ENCODE assay signal across 8 cellular contexts in the genomic region with DNA sequence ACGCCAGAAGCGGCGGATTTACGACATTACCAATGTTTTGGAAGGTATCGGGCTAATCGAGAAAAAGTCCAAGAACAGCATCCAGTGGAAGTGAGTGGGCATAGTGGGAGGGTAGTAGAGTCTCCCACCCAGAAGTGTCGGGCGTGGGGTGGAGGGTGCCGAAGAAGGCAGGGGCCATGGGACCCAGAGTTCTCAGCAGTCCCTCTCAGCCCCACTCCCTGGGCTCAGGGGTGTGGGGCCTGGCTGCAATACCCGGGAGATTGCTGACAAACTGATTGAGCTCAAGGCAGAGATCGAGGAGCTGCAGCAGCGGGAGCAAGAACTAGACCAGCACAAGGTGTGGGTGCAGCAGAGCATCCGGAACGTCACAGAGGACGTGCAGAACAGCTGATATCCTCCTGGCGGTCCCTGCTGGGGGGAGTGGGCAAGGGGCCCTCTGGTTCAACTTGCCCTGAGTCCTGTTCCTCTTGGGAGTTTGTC. TPM values are rescaled to one million over a fixed set of nuclear protein-coding genes. Genes with fewer than 3 reads are reported as not detected.
DNase-seq lines count a peak whose midpoint lies in the region; ATAC-seq and TF ChIP-seq lines count a peak whose summit lies in the region.

No MANE protein-coding gene starts in this region.

- no peak for ATAC-seq in natural killer cell treated with Interleukin-12 subunit alpha and Interleukin-12 subunit beta and Interleukin-15 and Interleukin-18, amount 100 ng/mL, for 72 hours

- H3K4me1 Mint-ChIP-seq in natural killer cell treated with Interleukin-12 subunit alpha and Interleukin-12 subunit beta and Interleukin-15 and Interleukin-18, amount 100 ng/mL, for 72 hours (ENCODE audit: low read depth in 2 of 2), result peaks cover 39 to 42% of the 10 kb centered on the region in 2 donors

- H3K4me1 ChIP-seq in BLaER1 treated with 17β-estradiol and CSF1 and Interleukin-3, amounts not matched to agents 10 nM and 100 nM, result peaks cover 46 to 75% (median 60%) of the 10 kb centered on the region in 10 experiments
- H3K4me1 ChIP-seq in Karpas-422 (ENCODE audit: low read length), result peaks cover 16% of the 10 kb centered on the region

- peak overlapping the region; percentile 82 for H3K4me3 Mint-ChIP-seq in natural killer cell treated with Interleukin-12 subunit alpha and Interleukin-12 subunit beta and Interleukin-15 and Interleukin-18, amount 100 ng/mL, for 72 hours

- peaks cover 17% of the 10 kb centered on the region for H3K36me3 Mint-ChIP-seq in natural killer cell treated with Interleukin-12 subunit alpha and Interleukin-12 subunit beta and Interleukin-15 and Interleukin-18, amount 100 ng/mL, for 72 hours

- H3K27ac ChIP-seq in BLaER1 treated with 17β-estradiol and CSF1 and Interleukin-3, amounts not matched to agents 10 nM and 100 nM, result peak overlapping the region; percentile 79 to 95 (median 91)
- H3K27ac ChIP-seq in Karpas-422 (ENCODE audit: low read length) (peak overlapping the region; percentile 58; the same call in 1 of the 2 replicates), dorsolateral prefrontal cortex (peak overlapping the region in 29 of 59 donors; percentile 7 to 91 (median 77))

- H3K9me2 ChIP-seq in Karpas-422 (replicated peaks; ENCODE audit: insufficient read depth, low read length), result no peaks in the 10 kb centered on the region

- no peak overlapping the region for H2AFZ ChIP-seq in Karpas-422 (ENCODE audit: low read length)

- peak overlapping the region; percentile 94 to 100 (median 99) for H3K4me2 ChIP-seq in BLaER1 treated with 17β-estradiol and CSF1 and Interleukin-3, amounts not matched to agents 10 nM and 100 nM
- peak overlapping the region; percentile 99 for H3K4me2 ChIP-seq in Karpas-422 (ENCODE audit: low read depth, low read length, poor library complexity, severe bottlenecking)

- H3K4me3 ChIP-seq in BLaER1 treated with 17β-estradiol and CSF1 and Interleukin-3, amounts not matched to agents 10 nM and 100 nM, result peak overlapping the region; percentile 89 to 100 (median 96)
- H3K4me3 ChIP-seq in Karpas-422 (ENCODE audit: low read length) (peak overlapping the region; percentile 100), dorsolateral prefrontal cortex (peak overlapping the region; percentile 71 to 100 (median 96))

- H4K20me1 ChIP-seq in BLaER1 treated with 17β-estradiol and CSF1 and Interleukin-3, amounts not matched to agents 10 nM and 100 nM, result peaks cover 25 to 57% (median 53%) of the 10 kb centered on the region in 11 experiments; a peak in 21 of 22 replicates
- H4K20me1 ChIP-seq in Karpas-422 (ENCODE audit: insufficient read depth, low read depth, low read length), result peaks cover 31% of the 10 kb centered on the region

- no peaks in the 10 kb centered on the region for H3K9me3 Mint-ChIP-seq in natural killer cell treated with Interleukin-12 subunit alpha and Interleukin-12 subunit beta and Interleukin-15 and Interleukin-18, amount 100 ng/mL, for 72 hours

- peaks cover 39 to 52% (median 49%) of the 10 kb centered on the region in 11 experiments for H3K36me3 ChIP-seq in BLaER1 treated with 17β-estradiol and CSF1 and Interleukin-3, amounts not matched to agents 10 nM and 100 nM
- H3K36me3 ChIP-seq in Karpas-422 (ENCODE audit: insufficient read depth, low read length), result peaks cover 12% of the 10 kb centered on the region; the same call in 1 of the 2 replicates

- no peak for TF ChIP-seq CTCF in dorsolateral prefrontal cortex (IDR thresholded peaks at IDR 0.05 in 54 of 56, conservative IDR thresholded peaks at IDR 0.05 in 2 of 56; ENCODE audit: low read depth in 1 of 56, partially characterized antibody in 56 of 56)

- H3K9me3 ChIP-seq in BLaER1 treated with 17β-estradiol and CSF1 and Interleukin-3, amounts not matched to agents 10 nM and 100 nM (replicated peaks in 1 of 11), result no peaks in the 10 kb centered on the region
- no peaks in the 10 kb centered on the region for H3K9me3 ChIP-seq in Karpas-422 (ENCODE audit: low read length)

- no peaks in the 10 kb centered on the region for H3K27me3 Mint-ChIP-seq in natural killer cell treated with Interleukin-12 subunit alpha and Interleukin-12 subunit beta and Interleukin-15 and Interleukin-18, amount 100 ng/mL, for 72 hours

- H3K9ac ChIP-seq in BLaER1 treated with 17β-estradiol and CSF1 and Interleukin-3, amounts not matched to agents 10 nM and 100 nM, result peak overlapping the region; percentile 90 to 98 (median 95)
- peak overlapping the region; percentile 100 for H3K9ac ChIP-seq in Karpas-422 (ENCODE audit: low read length)

- peak overlapping the region; percentile 54 to 80 for H3K27ac Mint-ChIP-seq in natural killer cell treated with Interleukin-12 subunit alpha and Interleukin-12 subunit beta and Interleukin-15 and Interleukin-18, amount 100 ng/mL, for 72 hours

- H3K79me2 ChIP-seq in Karpas-422 (ENCODE audit: low read length), result peaks cover 26% of the 10 kb centered on the region

- intact Hi-C loops in dorsolateral prefrontal cortex (cut with DNase I), result loop anchor here (1.0 to 2.0 kb wide), 2 partner anchors 34 kb away; a partner anchor contains a TSS

- no peaks in the 10 kb centered on the region for H3K27me3 ChIP-seq in BLaER1 treated with 17β-estradiol and CSF1 and Interleukin-3, amounts not matched to agents 10 nM and 100 nM
- H3K27me3 ChIP-seq in Karpas-422 (ENCODE audit: low read length) (no peaks in the 10 kb centered on the region), dorsolateral prefrontal cortex (no peaks in the 10 kb centered on the region)

- DNase-seq in Karpas-422 (peak; percentile 69), dorsolateral prefrontal cortex (no peak), SW 1271 (lab: John Stamatoyannopoulos, UW) (no peak), amygdala (lab: John Stamatoyannopoulos, UW) (no peak), medulla oblongata (ENCODE audit: extremely low spot score) (no peak)
- no peak for DNase-seq in natural killer cell treated with Interleukin-12 subunit alpha and Interleukin-12 subunit beta and Interleukin-15 and Interleukin-18, amount 100 ng/mL, for 72 hours (ENCODE audit: low spot score)
- no peak for DNase-seq in effector CD8-positive, alpha-beta T cell (lab: John Stamatoyannopoulos, UW)

RNA-seq across cellular contexts. Expression of a gene that starts 0.9 kb away (rescaled TPM):
- 109 and 171 TPM in 2 replicates for total RNA-seq in Karpas-422 (2014; rRNA removed; shearing (Covaris generic); ENCODE audit: low replicate concordance)
- 10 to 100 TPM; 30.4 to 60.3 (median 41.7) TPM for total RNA-seq in dorsolateral prefrontal cortex
- 100 to 1,000 TPM; 110 to 188 TPM for total RNA-seq in natural killer cell treated with Interleukin-12 subunit alpha and Interleukin-12 subunit beta and Interleukin-15 and Interleukin-18, amount 100 ng/mL, for 72 hours

RNA-seq across cellular contexts. Expression of a gene that starts 2.9 kb away (rescaled TPM):
- not detected in 2 replicates for total RNA-seq in Karpas-422 (2014; rRNA removed; shearing (Covaris generic); ENCODE audit: low replicate concordance)
- 1 to 10 TPM in 29 of 120 experiments, under 1 TPM in 66, not detected in 25; 0.20 to 2.3 (median 0.73) TPM for total RNA-seq in dorsolateral prefrontal cortex
- under 1 TPM in 1 of 2 donors, not detected in 1; 0.38 TPM for total RNA-seq in natural killer cell treated with Interleukin-12 subunit alpha and Interleukin-12 subunit beta and Interleukin-15 and Interleukin-18, amount 100 ng/mL, for 72 hours

RNA-seq across cellular contexts. Expression of a gene that starts 6.1 kb away (rescaled TPM):
- total RNA-seq in Karpas-422 (2014; rRNA removed; shearing (Covaris generic); ENCODE audit: low replicate concordance), result 0.82 and 5.6 TPM in 2 replicates
- total RNA-seq in dorsolateral prefrontal cortex, result 1 to 10 TPM in 96 of 120 experiments, under 1 TPM in 24; 0.41 to 2.9 (median 1.3) TPM
- total RNA-seq in natural killer cell treated with Interleukin-12 subunit alpha and Interleukin-12 subunit beta and Interleukin-15 and Interleukin-18, amount 100 ng/mL, for 72 hours, result 10 to 100 TPM in 1 of 2 donors, 1 to 10 TPM in 1; 3.6 to 13.9 TPM

RNA-seq across cellular contexts. Expression of a gene that starts 9.1 kb away (rescaled TPM):
- total RNA-seq in Karpas-422 (2014; rRNA removed; shearing (Covaris generic); ENCODE audit: low replicate concordance), result 6.8 and 16.9 TPM in 2 replicates
- total RNA-seq in dorsolateral prefrontal cortex, result 100 to 1,000 TPM in 5 of 120 experiments, 10 to 100 TPM in 115; 51.2 to 112 (median 73.4) TPM
- total RNA-seq in natural killer cell treated with Interleukin-12 subunit alpha and Interleukin-12 subunit beta and Interleukin-15 and Interleukin-18, amount 100 ng/mL, for 72 hours, result 10 to 100 TPM; 33.2 to 33.8 TPM

RNA-seq across cellular contexts. Expression of a gene that starts 22.5 kb away (rescaled TPM):
- total RNA-seq in Karpas-422 (2014; rRNA removed; shearing (Covaris generic); ENCODE audit: low replicate concordance), result 0.15 and 1.8 TPM in 2 replicates
- total RNA-seq in dorsolateral prefrontal cortex, result 10 to 100 TPM; 23.0 to 67.7 (median 36.8) TPM
- total RNA-seq in natural killer cell treated with Interleukin-12 subunit alpha and Interleukin-12 subunit beta and Interleukin-15 and Interleukin-18, amount 100 ng/mL, for 72 hours, result 10 to 100 TPM; 10.5 to 20.1 TPM
